Comparison of ENCODE assay signal across 11 cellular contexts in the genomic region with DNA sequence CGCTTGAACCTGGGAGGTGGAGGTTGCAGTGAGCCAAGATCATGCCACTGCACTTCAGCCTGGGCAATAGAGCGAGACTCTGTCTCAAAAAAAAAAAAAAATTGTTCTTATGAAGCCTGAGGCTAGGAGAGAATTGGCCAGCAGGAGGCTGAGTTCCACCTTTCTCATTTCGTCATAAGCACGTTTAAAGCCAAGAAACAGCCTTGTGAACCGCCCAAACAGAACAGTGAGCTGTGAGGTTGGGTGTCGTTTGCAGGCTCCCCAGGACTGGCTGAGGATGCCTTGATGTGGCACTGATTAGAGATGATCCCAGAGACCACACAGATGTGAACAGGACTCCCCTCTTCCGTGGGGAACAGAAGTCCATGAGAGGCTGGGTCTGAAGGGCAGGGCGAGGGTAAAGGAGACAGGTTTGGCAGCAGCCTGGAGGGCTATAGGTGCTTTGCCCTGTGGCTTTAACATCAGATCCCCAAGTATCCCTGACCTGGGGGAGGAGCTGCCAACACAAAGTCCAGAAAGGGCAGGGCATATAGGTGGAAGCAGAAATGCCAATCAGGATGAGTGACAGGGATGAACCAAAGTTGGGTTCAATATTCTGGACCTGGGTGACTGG. TPM values are rescaled to one million over a fixed set of nuclear protein-coding genes. Genes with fewer than 3 reads are reported as not detected.
DNase-seq lines count a peak whose midpoint lies in the region; ATAC-seq, FAIRE-seq and TF ChIP-seq lines count a peak whose summit lies in the region.
"Had no signal": no experiment of that assay in that cellular context is flagged by ENCODE, and none has a peak within 500 bp of the region (broad histone marks: within the 10 kb centered on the region; RNA-seq: fewer than 3 reads in every experiment).

No MANE protein-coding gene starts in this region.

- no peaks in the 10 kb centered on the region for H3K9me3 ChIP-seq in cardiac muscle cell (ENCODE audit: low read depth)
- H3K9me3 ChIP-seq in heart right ventricle, result peaks cover 0 to 6% (median 0%) of the 10 kb centered on the region in 11 donors
- no peaks in the 10 kb centered on the region for H3K9me3 ChIP-seq in transverse colon
- H3K9me3 ChIP-seq: ascending aorta had no signal

- whole genome bisulfite sequencing in heart right ventricle, 2 donors, result 70 to 78% methylated on average over 8 of the region's 8 CpGs
- WGBS in transverse colon (ENCODE audit: low coverage in 1 of 2), 2 donors, result 63 to 100% methylated on average over 1 to 8 of the region's 8 CpGs

- H3K36me3 ChIP-seq in cardiac muscle cell (no peaks in the 10 kb centered on the region), heart right ventricle (no peaks in the 10 kb centered on the region), transverse colon (no peaks in the 10 kb centered on the region)
- H3K36me3 ChIP-seq: ascending aorta had no signal

- in situ Hi-C loops in transverse colon (cut with MboI; ENCODE audit: low pct_ligation_motif_present in 1 of 4, low pct_unique_long_range_greater_than_20kb in 1 of 4, low sequenced_read_pairs in 3 of 4), result no loop called here

- FAIRE-seq in GM12891 (lab: Jason Lieb, UNC), result no peak

- ATAC-seq in heart right ventricle, result no peak
- peak; percentile 36; the same call in 2 of the 3 replicates for ATAC-seq in SK-N-SH treated with all-trans-retinoic acid at 6 μM for 48 hours
- ATAC-seq in GM21825 (IDR thresholded peaks at IDR 0.05; ENCODE audit: unreplicated experiment), result no peak

- H3K4me1 ChIP-seq in cardiac muscle cell (ENCODE audit: low read depth), result no peaks in the 10 kb centered on the region
- H3K4me1 ChIP-seq in heart right ventricle, result peaks cover 0 to 11% (median 0%) of the 10 kb centered on the region in 9 donors
- peaks cover 3 to 14% (median 13%) of the 10 kb centered on the region in 4 donors for H3K4me1 ChIP-seq in transverse colon
- H3K4me1 ChIP-seq: ascending aorta had no signal

- peak; percentile 34 for TF ChIP-seq CTCF in cardiac muscle cell (IDR thresholded peaks at IDR 0.05; ENCODE audit: low read depth, low read length)
- peak in 1 of 9 donors; percentile 7 for TF ChIP-seq CTCF in heart right ventricle (IDR thresholded peaks at IDR 0.05)
- TF ChIP-seq CTCF in fibroblast of pulmonary artery (IDR thresholded peaks at IDR 0.05; ENCODE audit: low read length, missing control alignments), result peak; percentile 36
- peak in 4 of 5 experiments; percentile 15 to 55 (median 41) for TF ChIP-seq CTCF in transverse colon (IDR thresholded peaks at IDR 0.05)

- H3K4me3 ChIP-seq in cardiac muscle cell (no peak overlapping the region), heart right ventricle (no peak overlapping the region), fibroblast of pulmonary artery (replicated peaks; ENCODE audit: low read depth, low read length) (no peak overlapping the region), transverse colon (no peak overlapping the region)
- H3K4me3 ChIP-seq: ascending aorta had no signal

- intact Hi-C loops in heart right ventricle (cut with DNase I), result no loop called here
- intact Hi-C loops in transverse colon (cut with DNase I; ENCODE audit: low total_unique reads), result no loop called here

- H3K27ac ChIP-seq in cardiac muscle cell, result no peak overlapping the region
- H3K27ac ChIP-seq in heart right ventricle, result no peak overlapping the region
- H3K27ac ChIP-seq in transverse colon, result peak overlapping the region; percentile 47 to 77 (median 62)
- H3K27ac ChIP-seq: ascending aorta had no signal

- no peak for TF ChIP-seq EP300 in transverse colon (IDR thresholded peaks at IDR 0.05; ENCODE audit: low read depth)

- DNase-seq in cardiac muscle cell (ENCODE audit: low read depth in 1 of 2, low spot score in 1 of 2), result peak in 1 of 2 donors; percentile 66
- DNase-seq in heart right ventricle, result no peak
- DNase-seq in fibroblast of pulmonary artery (ENCODE audit: low read depth), result peak; percentile 73
- peak; percentile 47 for DNase-seq in transverse colon
- no peak for DNase-seq in GM12891 (ENCODE audit: insufficient read length, low spot score)
- no peak for DNase-seq in NCI-H748 treated with DMSO at 0.1 percent for 48 hours (lab: John Stamatoyannopoulos, UW)
- DNase-seq: foreskin melanocyte, NCI-H1417 had no signal

- TF ChIP-seq POLR2A in transverse colon (IDR thresholded peaks at IDR 0.05), result no peak
- TF ChIP-seq POLR2A in GM12891 (IDR thresholded peaks at IDR 0.05; ENCODE audit: low read depth, low read length), result no peak

- H3K27me3 ChIP-seq in cardiac muscle cell, result no peaks in the 10 kb centered on the region
- H3K27me3 ChIP-seq in heart right ventricle, result no peaks in the 10 kb centered on the region
- no peaks in the 10 kb centered on the region for H3K27me3 ChIP-seq in transverse colon
- H3K27me3 ChIP-seq: ascending aorta had no signal

TF ChIP-seq in SK-N-SH treated with all-trans-retinoic acid at 6 μM for 48 hours, 23 proteins besides CTCF, POLR2A, EP300 and RAD21:
- TF ChIP-seq GLIS3 (CRISPR knock-in tag; IDR thresholded peaks at IDR 0.05), result no peak
- TF ChIP-seq ARNTL (CRISPR knock-in tag; IDR thresholded peaks at IDR 0.05; ENCODE audit: borderline replicate concordance, low read depth), result no peak

TF ChIP-seq in GM12891, 5 proteins besides CTCF, POLR2A, EP300 and RAD21:
- TF ChIP-seq POLR2AphosphoS5 (IDR thresholded peaks at IDR 0.05; ENCODE audit: low read depth, low read length), result no peak
- TF ChIP-seq TAF1 (IDR thresholded peaks at IDR 0.05; ENCODE audit: low read depth, low read length), result no peak
- no peak for TF ChIP-seq SPI1 (IDR thresholded peaks at IDR 0.05; ENCODE audit: low read depth, low read length)
- no peak for TF ChIP-seq PAX5 (IDR thresholded peaks at IDR 0.05; ENCODE audit: insufficient read depth, low read length, severe bottlenecking)
- no peak for TF ChIP-seq POU2F2 (IDR thresholded peaks at IDR 0.05; ENCODE audit: low read depth, low read length)

RNA-seq across cellular contexts. Expression of a gene that starts 52.9 kb away (rescaled TPM):
- 1.3 TPM in 1 of 2 replicates, not detected in the other for total RNA-seq in cardiac muscle cell
- 0.21 and 1.6 TPM in 2 replicates for polyA plus RNA-seq in cardiac muscle cell
- total RNA-seq in heart right ventricle, result 10 to 100 TPM; 34.8 to 72.9 (median 54.3) TPM
- 100 to 1,000 TPM; 179 to 355 TPM for polyA plus RNA-seq in heart right ventricle
- total RNA-seq in transverse colon, result 10 to 100 TPM in 3 of 4 donors, 1 to 10 TPM in 1; 6.0 to 70.7 (median 16.4) TPM
- not detected for polyA plus RNA-seq in GM12891 (2012; ENCODE audit: low read depth, missing spikeins)

Comparison
In these comparisons a context has a peak if more than half of its experiments do, and no peak if none do; other contexts are left out.
1. DNase-seq: peak in fibroblast of pulmonary artery (single experiment) and transverse colon (single experiment); none in heart right ventricle (0 of 2), GM12891 (single experiment) and NCI-H748 treated with DMSO at 0.1 percent for 48 hours (single experiment).
2. H3K27ac ChIP-seq: peak in transverse colon (4 of 4); none in cardiac muscle cell (single experiment) and heart right ventricle (0 of 10).